Comparison of ENCODE assay signal across 20 cellular contexts in genomic region chr7:46838463-46838862, GRCh38.
"Had no signal": no experiment of that assay in that cellular context is flagged by ENCODE, and none has a peak within 500 bp of the region (broad histone marks: within the 10 kb centered on the region; RNA-seq: fewer than 3 reads in every experiment).

No MANE protein-coding gene starts in this region.

- H3K36me3 Mint-ChIP-seq: immature natural killer cell; naive thymus-derived CD4-positive, alpha-beta T cell had no signal

- H3K4me3 Mint-ChIP-seq: immature natural killer cell; naive thymus-derived CD4-positive, alpha-beta T cell; nephron progenitor cell had no signal

- H3K27ac Mint-ChIP-seq: immature natural killer cell; naive thymus-derived CD4-positive, alpha-beta T cell; nephron progenitor cell had no signal

- H3K4me1 ChIP-seq: colonic mucosa, esophagus squamous epithelium, foreskin keratinocyte, right atrium auricular region, sigmoid colon, tibial nerve, upper lobe of right lung, vagina had no signal

- H3K4me1 Mint-ChIP-seq: immature natural killer cell; naive thymus-derived CD4-positive, alpha-beta T cell had no signal

- H3K27ac ChIP-seq: colonic mucosa, esophagus squamous epithelium, foreskin keratinocyte, neutrophil, ovary, right atrium auricular region, sigmoid colon, skin epidermis, tibial nerve, upper lobe of right lung, vagina had no signal

- H3K36me3 ChIP-seq: colonic mucosa, esophagus squamous epithelium, neutrophil, ovary, right atrium auricular region, sigmoid colon, tibial nerve, upper lobe of right lung, vagina had no signal

- H3K9me3 ChIP-seq: colonic mucosa, esophagus squamous epithelium, neutrophil, ovary, right atrium auricular region, sigmoid colon, tibial nerve, upper lobe of right lung, vagina had no signal

- ATAC-seq: foreskin keratinocyte; left cardiac atrium; left ventricle myocardium superior; naive thymus-derived CD4-positive, alpha-beta T cell; upper lobe of right lung had no signal

- H3K27me3 Mint-ChIP-seq: naive thymus-derived CD4-positive, alpha-beta T cell had no signal

- H3K4me3 ChIP-seq: colonic mucosa, esophagus squamous epithelium, ovary, right atrium auricular region, sigmoid colon, skin epidermis, tibial nerve, upper lobe of right lung, vagina had no signal

- DNase-seq: colonic mucosa; dermis blood vessel endothelial cell; esophagus squamous epithelium; foreskin keratinocyte; immature natural killer cell; left cardiac atrium; left ventricle myocardium superior; mesendoderm; naive thymus-derived CD4-positive, alpha-beta T cell; nephron progenitor cell; ovary; sigmoid colon; stimulated activated CD4-positive, alpha-beta T cell treated with anti-CD3 and anti-CD28 coated beads, Interleukin-12 subunit alpha, Interleukin-12 subunit beta, amount 100 ng/mL, for 4 hours; stimulated activated naive CD4-positive, alpha-beta T cell treated with Interleukin-2 at 50 U/mL for 16 hours; upper lobe of right lung had no signal

- H3K27me3 ChIP-seq: colonic mucosa, esophagus squamous epithelium, foreskin keratinocyte, neutrophil, ovary, right atrium auricular region, sigmoid colon, tibial nerve, upper lobe of right lung, vagina had no signal
